24 cellular contexts compared by ENCODE assay signal in the genomic region with DNA sequence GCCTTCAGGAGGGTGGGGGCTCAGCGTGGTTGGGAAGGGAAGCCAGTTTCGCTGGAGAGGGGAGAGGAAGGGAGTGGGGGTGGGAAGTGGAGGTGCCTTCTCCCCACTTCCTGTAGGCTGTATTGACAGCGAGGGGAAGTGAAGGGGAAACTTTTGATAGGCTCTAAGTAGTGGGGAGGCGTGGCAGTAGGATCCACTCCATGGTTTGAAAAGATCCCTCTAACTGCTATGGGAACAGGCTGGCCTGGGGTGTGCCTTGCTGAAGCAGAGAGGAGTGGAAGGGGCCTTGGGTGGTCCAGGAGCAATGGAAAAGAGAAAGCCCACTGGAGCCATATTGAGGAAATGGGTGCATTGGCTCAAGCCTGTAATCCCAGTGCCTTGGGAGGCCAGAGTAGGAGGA. TPM values are rescaled to one million over a fixed set of nuclear protein-coding genes. Genes with fewer than 3 reads are reported as not detected.
"Had no signal": no experiment of that assay in that cellular context is flagged by ENCODE, and none has a peak within 500 bp of the region (broad histone marks: within the 10 kb centered on the region; RNA-seq: fewer than 3 reads in every experiment).

No MANE protein-coding gene starts in this region.

- H3K36me3 Mint-ChIP-seq: activated naive CD4-positive, alpha-beta T cell treated with anti-CD3 and anti-CD28 coated beads, Interleukin-2, amount 10 ng/mL, durations not matched to agents 7 days and 5 days; mesothelial cell of epicardium; natural killer cell; neural progenitor cell had no signal

- H3K27me3 ChIP-seq: gastroesophageal sphincter, hepatocyte, neural progenitor cell, right atrium auricular region, testis had no signal

- DNase-seq: activated CD4-positive, alpha-beta T cell treated with anti-CD3 and anti-CD28 coated beads for 4 hours; activated CD4-positive, alpha-beta T cell treated with anti-CD3 and anti-CD28 coated beads, Interleukin-2, amount 50 U/mL, for 4 hours; activated CD8-positive, alpha-beta memory T cell treated with anti-CD3 and anti-CD28 coated beads, Interleukin-2, amount 50 U/mL, for 4 hours; activated gamma-delta T cell; activated naive CD4-positive, alpha-beta T cell treated with anti-CD3 and anti-CD28 coated beads, Interleukin-2, amount 10 ng/mL, durations not matched to agents 7 days and 5 days; activated T-cell treated with anti-CD3 and anti-CD28 coated beads, Interleukin-2, amount 50 U/mL, for 1 hour; effector CD8-positive, alpha-beta T cell; erythroblast; left cardiac atrium; left ventricle myocardium superior; natural killer cell; stimulated activated CD4-positive, alpha-beta T cell treated with anti-CD3 and anti-CD28 coated beads, Interleukin-1b, Interleukin-23, amount 100 ng/mL, for 48 hours; stimulated activated naive CD4-positive, alpha-beta T cell treated with Interleukin-2 at 50 U/mL for 16 hours; T-helper 1 cell; testis had no signal

- H3K79me2 ChIP-seq: hepatocyte had no signal

- H3K9me3 ChIP-seq: gastroesophageal sphincter, right atrium auricular region, testis had no signal

- ATAC-seq: gastroesophageal sphincter, natural killer cell had no signal

- H3K27ac ChIP-seq: gastroesophageal sphincter, hepatocyte, neural progenitor cell, right atrium auricular region had no signal

- H3K4me3 Mint-ChIP-seq: activated naive CD4-positive, alpha-beta T cell treated with anti-CD3 and anti-CD28 coated beads, Interleukin-2, amount 10 ng/mL, durations not matched to agents 7 days and 5 days; activated T-helper 1 cell treated with anti-CD3 and anti-CD28 coated beads, Interleukin-12 subunit alpha, Interleukin-12 subunit beta, Interleukin-2, Interleukin-4 antibody, amounts not matched to agents 30 ng/mL and 10 ng/mL and 1 ng/mL, durations not matched to agents 14 hours and 24 hours and 36 hours; mesothelial cell of epicardium; natural killer cell; neural progenitor cell; T-helper 2 cell treated with Interferon-gamma antibody and Interleukin-4, amounts not matched to agents 5 μg/mL and 100 μg/mL, for 36 hours had no signal

- H3K4me2 ChIP-seq: hepatocyte, neural progenitor cell, smooth muscle cell had no signal

- H3K4me3 ChIP-seq: gastroesophageal sphincter, hepatocyte, neural progenitor cell, right atrium auricular region, smooth muscle cell, testis had no signal

- H2AFZ ChIP-seq: hepatocyte, neural progenitor cell had no signal

- H3K27ac Mint-ChIP-seq: activated naive CD4-positive, alpha-beta T cell treated with anti-CD3 and anti-CD28 coated beads, Interleukin-2, amount 10 ng/mL, durations not matched to agents 7 days and 5 days; activated T-helper 1 cell treated with anti-CD3 and anti-CD28 coated beads, Interleukin-12 subunit alpha, Interleukin-12 subunit beta, Interleukin-2, Interleukin-4 antibody, amounts not matched to agents 30 ng/mL and 10 ng/mL and 1 ng/mL, durations not matched to agents 14 hours and 24 hours and 36 hours; mesothelial cell of epicardium; natural killer cell; neural progenitor cell; T-helper 2 cell treated with Interferon-gamma antibody and Interleukin-4, amounts not matched to agents 5 μg/mL and 100 μg/mL, for 36 hours had no signal

- H3K9ac ChIP-seq: neural progenitor cell had no signal

- H3K4me1 ChIP-seq: gastroesophageal sphincter, neural progenitor cell had no signal

- H3K4me1 Mint-ChIP-seq: mesothelial cell of epicardium, natural killer cell, neural progenitor cell had no signal

- H3K36me3 ChIP-seq: gastroesophageal sphincter, neural progenitor cell, right atrium auricular region had no signal

- H3K9me3 Mint-ChIP-seq: activated naive CD4-positive, alpha-beta T cell treated with anti-CD3 and anti-CD28 coated beads, Interleukin-2, amount 10 ng/mL, durations not matched to agents 7 days and 5 days; activated T-helper 1 cell treated with anti-CD3 and anti-CD28 coated beads, Interleukin-12 subunit alpha, Interleukin-12 subunit beta, Interleukin-2, Interleukin-4 antibody, amounts not matched to agents 30 ng/mL and 10 ng/mL and 1 ng/mL, durations not matched to agents 14 hours and 24 hours and 36 hours; natural killer cell; T-helper 2 cell treated with Interferon-gamma antibody and Interleukin-4, amounts not matched to agents 5 μg/mL and 100 μg/mL, for 36 hours had no signal

RNA-seq across cellular contexts. Expression of a gene that starts 37.8 kb away (rescaled TPM):
- total RNA-seq: activated CD8-positive, alpha-beta memory T cell treated with anti-CD3 and anti-CD28 coated beads for 36 hours; activated T-helper 1 cell treated with anti-CD3 and anti-CD28 coated beads, Interleukin-12 subunit alpha, Interleukin-12 subunit beta, Interleukin-2, Interleukin-4 antibody, amounts not matched to agents 30 ng/mL and 10 ng/mL and 1 ng/mL, durations not matched to agents 14 hours and 24 hours and 36 hours had no signal
